In the genomic region with DNA sequence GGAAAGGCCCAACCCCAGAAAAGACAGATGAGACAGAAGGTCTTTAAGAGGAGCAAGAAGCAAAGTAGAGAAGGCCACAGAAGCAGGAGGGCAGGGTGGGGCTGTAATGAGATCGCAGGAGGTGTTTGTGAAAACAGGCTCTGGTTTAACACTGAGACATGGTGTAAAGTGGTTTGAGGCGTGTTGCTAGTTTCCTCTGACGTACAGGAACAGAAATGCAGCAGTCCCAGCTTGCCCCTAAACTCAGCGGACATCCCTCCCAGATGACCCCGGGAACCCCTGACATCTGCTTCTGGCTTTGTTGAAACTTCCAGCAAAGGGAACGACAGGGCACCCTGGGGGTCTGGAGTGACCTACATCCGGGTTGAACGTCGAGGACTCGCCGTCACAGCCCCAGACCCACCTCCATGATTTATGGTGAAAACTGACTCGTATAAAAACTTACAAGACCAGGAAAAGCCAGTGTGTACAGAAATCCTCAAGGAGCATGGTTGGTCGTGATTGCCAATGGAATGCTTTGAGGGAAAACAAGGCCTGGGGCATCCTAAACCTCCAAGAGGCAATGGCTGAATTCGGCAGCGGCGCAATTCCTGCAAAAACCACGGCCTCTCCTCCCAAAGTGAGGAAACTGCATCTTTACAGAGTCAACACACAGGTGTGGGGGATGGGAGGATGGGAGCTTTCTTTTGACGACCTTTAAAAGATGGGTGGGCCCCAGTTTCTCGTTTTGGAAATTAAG, we compare ENCODE assay signal across 8 cellular contexts. TPM values are rescaled to one million over a fixed set of nuclear protein-coding genes. Genes with fewer than 3 reads are reported as not detected.
DNase-seq lines count a peak whose midpoint lies in the region; ATAC-seq and TF ChIP-seq lines count a peak whose summit lies in the region.

No MANE protein-coding gene starts in this region.

- no peaks in the 10 kb centered on the region for H3K27me3 ChIP-seq in CD4-positive, alpha-beta T cell (ENCODE audit: control insufficient read depth, insufficient read depth, low read length)
- no peaks in the 10 kb centered on the region for H3K27me3 ChIP-seq in ectodermal cell (ENCODE audit: control insufficient read depth, insufficient read depth, low read length, poor library complexity, severe bottlenecking)
- no peaks in the 10 kb centered on the region for H3K27me3 ChIP-seq in neutrophil

- peak overlapping the region; percentile 94 for H3K27ac Mint-ChIP-seq in CD4-positive, alpha-beta T cell

- peak; percentile 86 for ATAC-seq in CD4-positive, alpha-beta T cell (ENCODE audit: poor library complexity)
- ATAC-seq in HG03439 (IDR thresholded peaks at IDR 0.05; ENCODE audit: unreplicated experiment) (no peak), GM18505 (IDR thresholded peaks at IDR 0.05; ENCODE audit: unreplicated experiment) (no peak)

- no peak overlapping the region for H3K4me3 ChIP-seq in ectodermal cell (ENCODE audit: insufficient read depth, low read depth, low read length)
- H3K4me3 ChIP-seq in neutrophil (ENCODE audit: low read depth in 1 of 2, low read length in 1 of 2), result no peak overlapping the region

- DNase-seq in CD4-positive, alpha-beta T cell, result peak; percentile 58 to 83 (median 63)
- DNase-seq in activated CD4-positive, alpha-beta T cell treated with anti-CD3 and anti-CD28 coated beads for 48 hours, result peak; percentile 45
- DNase-seq in GM10248 (ENCODE audit: extremely low spot score), result no peak
- DNase-seq in kidney glomerular epithelial cell (lab: John Stamatoyannopoulos, UW), result no peak

- H3K4me1 ChIP-seq in ectodermal cell (ENCODE audit: control insufficient read depth, insufficient read depth, low read length) (peaks cover 12% of the 10 kb centered on the region), neutrophil (ENCODE audit: control insufficient read depth in 1 of 2, insufficient read depth in 1 of 2, low read depth in 1 of 2, low read length in 1 of 2) (peaks cover 52 to 91% of the 10 kb centered on the region in 2 experiments)

- no peak for TF ChIP-seq CTCF in CD4-positive, alpha-beta T cell (IDR thresholded peaks at IDR 0.05)
- TF ChIP-seq CTCF in neutrophil (IDR thresholded peaks at IDR 0.05), result no peak
- no peak for TF ChIP-seq CTCF in GM10248 (IDR thresholded peaks at IDR 0.05; ENCODE audit: control extremely low read depth, extremely low read depth, low read depth, missing control alignments)

- TF ChIP-seq POLR2A in GM18505 (IDR thresholded peaks at IDR 0.05; ENCODE audit: borderline replicate concordance, extremely low read depth, insufficient read depth, insufficient read length), result no peak

- WGBS in ectodermal cell, 2 experiments, result 59 to 60% methylated on average over 19 of the region's 19 CpGs

- peaks cover 58% of the 10 kb centered on the region for H3K36me3 Mint-ChIP-seq in CD4-positive, alpha-beta T cell (ENCODE audit: low read depth)

- peaks cover 83% of the 10 kb centered on the region for H3K4me1 Mint-ChIP-seq in CD4-positive, alpha-beta T cell (ENCODE audit: low read depth)

- POLR2A ChIA-PET in CD4-positive, alpha-beta T cell (lab: Charles Lee), result interaction anchor here (0.6 to 3.5 kb wide), 16 partner anchors 12 to 1228 kb away, joined by 3 to 26 read pairs (median 4); partner anchors contain the start of genes LITAF, SOCS1 and TXNDC11
- POLR2A ChIA-PET in GM10248 (lab: Yijun Ruan, JAX), result no interaction called here

- intact Hi-C loops in CD4-positive, alpha-beta T cell (cut with DNase I, micrococcal nuclease), result loop anchor here (1.0 to 5.0 kb wide), 6 partner anchors 11 to 81 kb away; no protein-coding TSS in a partner anchor

- H3K9me3 ChIP-seq in CD4-positive, alpha-beta T cell (ENCODE audit: control insufficient read depth, low read length), result no peaks in the 10 kb centered on the region
- H3K9me3 ChIP-seq in ectodermal cell (ENCODE audit: control insufficient read depth, low read length) (no peaks in the 10 kb centered on the region), neutrophil (no peaks in the 10 kb centered on the region)

- no peaks in the 10 kb centered on the region for H3K9me3 Mint-ChIP-seq in CD4-positive, alpha-beta T cell

- H3K4me3 Mint-ChIP-seq in CD4-positive, alpha-beta T cell, result peak overlapping the region; percentile 49

- CTCF ChIA-PET in CD4-positive, alpha-beta T cell (lab: Charles Lee), result interaction anchor here (0.6 to 1.4 kb wide), 5 partner anchors 22 to 137 kb away, joined by 3 to 5 read pairs (median 3); no protein-coding TSS in a partner anchor
- CTCF ChIA-PET in GM10248 (lab: Yijun Ruan, JAX), result interaction anchor here (1.0 to 2.1 kb wide), 2 partner anchors 14 to 29 kb away, joined by 5 to 9 read pairs; no protein-coding TSS in a partner anchor

- H3K36me3 ChIP-seq in ectodermal cell (ENCODE audit: control insufficient read depth, insufficient read depth, low read length) (peaks cover 6% of the 10 kb centered on the region), neutrophil (peaks cover 94% of the 10 kb centered on the region)

- H3K27me3 Mint-ChIP-seq in CD4-positive, alpha-beta T cell, result no peaks in the 10 kb centered on the region

- H3K27ac ChIP-seq in CD4-positive, alpha-beta T cell (ENCODE audit: low read depth, low read length), result peak overlapping the region; percentile 87
- H3K27ac ChIP-seq in ectodermal cell (ENCODE audit: insufficient read depth, low read depth, low read length, poor library complexity, severe bottlenecking) (peak overlapping the region; percentile 69), neutrophil (peak overlapping the region; percentile 70)

RNA-seq across cellular contexts. Expression of gene LITAF, which starts 25.8 kb away (rescaled TPM):
- 100 to 1,000 TPM; 226 to 257 TPM for total RNA-seq in CD4-positive, alpha-beta T cell
- polyA plus RNA-seq in ectodermal cell (2013, experiment 1 of 4), result 65.0 TPM
- 64.8 TPM for polyA plus RNA-seq in ectodermal cell (2013, experiment 2 of 4)
- 61.5 TPM for polyA plus RNA-seq in ectodermal cell (2013, experiment 3 of 4)
- polyA plus RNA-seq in ectodermal cell (2013, experiment 4 of 4), result 63.5 TPM

Comparison
In these comparisons a context has a peak if more than half of its experiments do, and no peak if none do; other contexts are left out.
1. DNase-seq: peak in CD4-positive, alpha-beta T cell (10 of 10) and activated CD4-positive, alpha-beta T cell treated with anti-CD3 and anti-CD28 coated beads for 48 hours (single experiment); none in GM10248 (single experiment) and kidney glomerular epithelial cell (single experiment).
2. Peak in every context shown above with its lines, with median percentiles within 50 percentile points of each other: H3K27ac ChIP-seq.